In genomic region chr1:42958488-42959317, GRCh38 we compare ENCODE assay signal across 8 cellular contexts. TPM values are rescaled to one million over a fixed set of nuclear protein-coding genes. Genes with fewer than 3 reads are reported as not detected.
DNase-seq lines count a peak whose midpoint lies in the region; ATAC-seq and TF ChIP-seq lines count a peak whose summit lies in the region.

SLC2A1 (minus strand) TSS chr1:42958868; CDS start chr1:42958651, 217 bp downstream.

- H3K9me3 Mint-ChIP-seq in CD14-positive monocyte: peaks cover 0 to 6% (median 2%) of the 10 kb centered on the region in 7 donors
- H3K9me3 Mint-ChIP-seq in activated CD4-positive, alpha-beta memory T cell treated with anti-CD3 and anti-CD28 coated beads for 36 hours: no peaks in the 10 kb centered on the region

- H3K27ac Mint-ChIP-seq in CD14-positive monocyte: peak within 1 kb of the TSS in 4 of 7 donors; percentile 37 to 82 (median 76)
- peak within 1 kb of the TSS; percentile 98 for H3K27ac Mint-ChIP-seq in activated CD4-positive, alpha-beta memory T cell treated with anti-CD3 and anti-CD28 coated beads for 36 hours

- H3K9me3 ChIP-seq in lower lobe of right lung: no peaks in the 10 kb centered on the region

- H3K36me3 ChIP-seq in lower lobe of right lung: no peaks in the 10 kb centered on the region

- H3K4me3 Mint-ChIP-seq in CD14-positive monocyte: peak within 1 kb of the TSS; percentile 96
- peak within 1 kb of the TSS; percentile 94 for H3K4me3 Mint-ChIP-seq in activated CD4-positive, alpha-beta memory T cell treated with anti-CD3 and anti-CD28 coated beads for 36 hours

- peaks cover 29% of the 10 kb centered on the region for H3K4me1 Mint-ChIP-seq in CD14-positive monocyte
- peaks cover 49% of the 10 kb centered on the region for H3K4me1 Mint-ChIP-seq in activated CD4-positive, alpha-beta memory T cell treated with anti-CD3 and anti-CD28 coated beads for 36 hours (ENCODE audit: low read depth)

- ATAC-seq in GM19397 (IDR thresholded peaks at IDR 0.05; ENCODE audit: unreplicated experiment): peak; percentile 81
- ATAC-seq in HG03565 (IDR thresholded peaks at IDR 0.05; ENCODE audit: unreplicated experiment): peak; percentile 59
- ATAC-seq in lower lobe of right lung: peak; percentile 90 to 95

- CTCF ChIA-PET in activated CD4-positive, alpha-beta memory T cell treated with anti-CD3 and anti-CD28 coated beads for 36 hours (lab: Charles Lee): interaction anchor here (1.3 to 2.9 kb wide), 3 partner anchors 33 to 46 kb away, joined by 3 to 9 read pairs (median 4); no protein-coding TSS in a partner anchor

- no peak for TF ChIP-seq CTCF in CD14-positive monocyte (IDR thresholded peaks at IDR 0.05)
- no peak for TF ChIP-seq CTCF in lower lobe of right lung (IDR thresholded peaks at IDR 0.05)

- POLR2A ChIA-PET in activated CD4-positive, alpha-beta memory T cell treated with anti-CD3 and anti-CD28 coated beads for 36 hours (lab: Charles Lee): interaction anchor here (1.0 to 2.2 kb wide), 7 partner anchors 16 to 192 kb away, joined by 3 to 7 read pairs (median 4); partner anchors contain the start of genes C1orf50 and P3H1

- H3K27me3 ChIP-seq in lower lobe of right lung (ENCODE audit: low read depth): peaks cover 35% of the 10 kb centered on the region

- intact Hi-C loops in CD14-positive monocyte (cut with micrococcal nuclease): loop anchor here (2.0 to 5.0 kb wide), 2 partner anchors 14 to 36 kb away; no protein-coding TSS in a partner anchor
- intact Hi-C loops in activated CD4-positive, alpha-beta memory T cell treated with anti-CD3 and anti-CD28 coated beads for 36 hours (cut with micrococcal nuclease): loop anchor here (1.0 to 10.0 kb wide), 7 partner anchors 26 to 1676 kb away; partner anchors contain the start of genes C1orf50, CFAP57, EBNA1BP2 and P3H1
- intact Hi-C loops in lower lobe of right lung (cut with DNase I): no loop called here

- peak; percentile 84 for DNase-seq in CD14-positive monocyte (ENCODE audit: low spot score)
- peak; percentile 100 for DNase-seq in NCI-H748 treated with DMSO at 0.1 percent for 48 hours (lab: John Stamatoyannopoulos, UW)
- peak; percentile 98 for DNase-seq in activated CD4-positive, alpha-beta memory T cell treated with anti-CD3 and anti-CD28 coated beads for 36 hours
- DNase-seq in ecto neural progenitor cell (ENCODE audit: low spot score): peak; percentile 98
- peak; percentile 91 for DNase-seq in lower lobe of right lung
- peak; percentile 88 to 94 (median 90) for DNase-seq in stimulated activated CD4-positive, alpha-beta T cell treated with anti-CD3 and anti-CD28 coated beads, TNF-alpha, amount 100 ng/mL, for 1 hour (ENCODE audit: low read depth in 3 of 3, low spot score in 1 of 3)

- peak within 1 kb of the TSS; percentile 74 for H3K27ac ChIP-seq in lower lobe of right lung

- H3K4me3 ChIP-seq in lower lobe of right lung: peak within 1 kb of the TSS; percentile 73

- H3K36me3 Mint-ChIP-seq in CD14-positive monocyte: peaks cover 4 to 9% of the 10 kb centered on the region in 2 donors
- H3K36me3 Mint-ChIP-seq in activated CD4-positive, alpha-beta memory T cell treated with anti-CD3 and anti-CD28 coated beads for 36 hours: peaks cover 34% of the 10 kb centered on the region

- peaks cover 62 to 68% (median 65%) of the 10 kb centered on the region in 3 donors for H3K27me3 Mint-ChIP-seq in CD14-positive monocyte (ENCODE audit: low read depth in 3 of 3)
- peaks cover 2% of the 10 kb centered on the region for H3K27me3 Mint-ChIP-seq in activated CD4-positive, alpha-beta memory T cell treated with anti-CD3 and anti-CD28 coated beads for 36 hours

- H3K4me1 ChIP-seq in lower lobe of right lung: peaks cover 23% of the 10 kb centered on the region

RNA-seq across cellular contexts. Expression of gene SLC2A1, which starts in this region (rescaled TPM):
- under 1 TPM; 0.56 to 0.71 TPM for polyA plus RNA-seq in CD14-positive monocyte
- 10 to 100 TPM; 67.6 to 73.6 TPM for total RNA-seq in activated CD4-positive, alpha-beta memory T cell treated with anti-CD3 and anti-CD28 coated beads for 36 hours
- 10.6 TPM for total RNA-seq in lower lobe of right lung

Comparison
In these comparisons a context has a peak if more than half of its experiments do, and no peak if none do; other contexts are left out.
1. Peak in every context shown above with its lines: DNase-seq, ATAC-seq, H3K4me3 ChIP-seq and H3K27ac ChIP-seq.
2. Peak in DNase-seq in CD14-positive monocyte; RNA of the gene not detected or under 1 TPM.